Comparison of ENCODE assay signal across 22 cellular contexts in genomic region chr7:12623223-12623622, GRCh38. TPM values are rescaled to one million over a fixed set of nuclear protein-coding genes. Genes with fewer than 3 reads are reported as not detected.
"Had no signal": no experiment of that assay in that cellular context is flagged by ENCODE, and none has a peak within 500 bp of the region (broad histone marks: within the 10 kb centered on the region; RNA-seq: fewer than 3 reads in every experiment).

No MANE protein-coding gene starts in this region.

- H3K36me3 ChIP-seq: adrenal gland, ascending aorta, brain microvascular endothelial cell, esophagus muscularis mucosa, gastrocnemius medialis, right lobe of liver, transverse colon, WERI-Rb-1 had no signal

- ATAC-seq: activated T-helper 17 cell treated with anti-CD3 and anti-CD28 coated beads, Interleukin-2, amount 50 U/mL, for 72 hours; gastrocnemius medialis; natural killer cell treated with Interleukin-12 subunit alpha and Interleukin-12 subunit beta and Interleukin-15 and Interleukin-18, amount 100 ng/mL, for 72 hours had no signal

- H3K9me3 Mint-ChIP-seq: activated T-helper 17 cell treated with anti-CD3 and anti-CD28 coated beads, Interleukin-2, amount 50 U/mL, for 72 hours; dendritic cell treated with granulocyte-macrophage colony-stimulating factor and Interleukin-4, amounts not matched to agents 40 ng/mL and 50 ng/mL, for 4 days; memory B cell; natural killer cell treated with Interleukin-12 subunit alpha and Interleukin-12 subunit beta and Interleukin-15 and Interleukin-18, amount 100 ng/mL, for 72 hours; stimulated activated naive B cell treated with anti-CD40 and anti-IgM and Interleukin-4, amounts not matched to agents 10 μg/mL and 1 μg/mL and 100 μg/mL, for 72 hours had no signal

- DNase-seq: activated naive CD4-positive, alpha-beta T cell; activated T-cell treated with anti-CD3 and anti-CD28 coated beads, Interleukin-2, amount 50 U/mL, for 1 hour; adrenal gland; brain microvascular endothelial cell; caudate nucleus; effector memory CD4-positive, alpha-beta T cell; gastrocnemius medialis; right lobe of liver; stimulated activated CD4-positive, alpha-beta T cell treated with anti-CD3 and anti-CD28 coated beads, Interleukin-2, amount 100 ng/mL, for 48 hours; stimulated activated CD8-positive, alpha-beta memory T cell treated with anti-CD3 and anti-CD28 coated beads, Interleukin-4, amount 100 ng/mL, for 48 hours; stimulated activated naive B cell treated with anti-CD40 and anti-IgM and Interleukin-4, amounts not matched to agents 10 μg/mL and 1 μg/mL and 100 μg/mL, for 72 hours; transverse colon; WERI-Rb-1 had no signal

- H3K79me2 ChIP-seq: parathyroid adenoma had no signal

- H3K27ac Mint-ChIP-seq: activated naive CD8-positive, alpha-beta T cell; activated T-helper 17 cell treated with anti-CD3 and anti-CD28 coated beads, Interleukin-2, amount 50 U/mL, for 72 hours; dendritic cell treated with granulocyte-macrophage colony-stimulating factor and Interleukin-4, amounts not matched to agents 40 ng/mL and 50 ng/mL, for 4 days; memory B cell; natural killer cell treated with Interleukin-12 subunit alpha and Interleukin-12 subunit beta and Interleukin-15 and Interleukin-18, amount 100 ng/mL, for 72 hours; stimulated activated naive B cell treated with anti-CD40 and anti-IgM and Interleukin-4, amounts not matched to agents 10 μg/mL and 1 μg/mL and 100 μg/mL, for 72 hours had no signal

- H3K27ac ChIP-seq: adrenal gland, ascending aorta, brain microvascular endothelial cell, esophagus muscularis mucosa, gastrocnemius medialis, parathyroid adenoma, right lobe of liver, transverse colon, WERI-Rb-1 had no signal

- H3K4me3 ChIP-seq: adrenal gland, ascending aorta, esophagus muscularis mucosa, gastrocnemius medialis, right lobe of liver, transverse colon had no signal

- H3K9ac ChIP-seq: parathyroid adenoma had no signal

- FAIRE-seq: urothelium cell line had no signal

- H3K4me3 Mint-ChIP-seq: activated naive CD8-positive, alpha-beta T cell; activated T-helper 17 cell treated with anti-CD3 and anti-CD28 coated beads, Interleukin-2, amount 50 U/mL, for 72 hours; dendritic cell treated with granulocyte-macrophage colony-stimulating factor and Interleukin-4, amounts not matched to agents 40 ng/mL and 50 ng/mL, for 4 days; memory B cell; natural killer cell treated with Interleukin-12 subunit alpha and Interleukin-12 subunit beta and Interleukin-15 and Interleukin-18, amount 100 ng/mL, for 72 hours; stimulated activated naive B cell treated with anti-CD40 and anti-IgM and Interleukin-4, amounts not matched to agents 10 μg/mL and 1 μg/mL and 100 μg/mL, for 72 hours had no signal

- H3K4me1 ChIP-seq: adrenal gland, ascending aorta, esophagus muscularis mucosa, gastrocnemius medialis, parathyroid adenoma, right lobe of liver, transverse colon had no signal

- H3K4me1 Mint-ChIP-seq: activated T-helper 17 cell treated with anti-CD3 and anti-CD28 coated beads, Interleukin-2, amount 50 U/mL, for 72 hours; memory B cell had no signal

- H3K27me3 Mint-ChIP-seq: dendritic cell treated with granulocyte-macrophage colony-stimulating factor and Interleukin-4, amounts not matched to agents 40 ng/mL and 50 ng/mL, for 4 days had no signal

- H3K36me3 Mint-ChIP-seq: activated naive CD8-positive, alpha-beta T cell; memory B cell; natural killer cell treated with Interleukin-12 subunit alpha and Interleukin-12 subunit beta and Interleukin-15 and Interleukin-18, amount 100 ng/mL, for 72 hours; stimulated activated naive B cell treated with anti-CD40 and anti-IgM and Interleukin-4, amounts not matched to agents 10 μg/mL and 1 μg/mL and 100 μg/mL, for 72 hours had no signal

- H2AFZ ChIP-seq: parathyroid adenoma had no signal

- H3K9me3 ChIP-seq: adrenal gland, ascending aorta, esophagus muscularis mucosa, gastrocnemius medialis, right lobe of liver, transverse colon had no signal

- H3K27me3 ChIP-seq: ascending aorta, brain microvascular endothelial cell, gastrocnemius medialis, right lobe of liver, transverse colon had no signal

RNA-seq across cellular contexts. Expression of gene SCIN, which starts 52.7 kb away (rescaled TPM):
- total RNA-seq: ascending aorta; natural killer cell treated with Interleukin-12 subunit alpha and Interleukin-12 subunit beta and Interleukin-15 and Interleukin-18, amount 100 ng/mL, for 72 hours had no signal
